ENCODE assay signal across 1 cellular context in the genomic region with DNA sequence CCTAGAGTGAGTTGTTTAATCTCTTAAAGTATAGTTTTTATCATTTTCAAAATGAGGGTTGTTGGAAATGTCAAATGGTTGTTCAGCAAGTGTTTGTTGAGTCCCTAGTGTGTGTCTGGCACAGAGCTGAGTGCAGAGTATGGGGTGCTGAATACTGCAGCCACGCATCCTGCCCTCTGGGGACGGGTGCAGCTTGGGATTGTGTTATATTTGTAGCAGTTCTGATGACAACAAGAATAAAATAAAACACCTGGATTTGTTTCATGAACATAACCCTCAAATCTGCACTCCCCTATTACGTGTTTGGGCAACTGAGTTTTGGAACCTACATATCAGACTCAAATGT.
TF ChIP-seq lines count a peak whose summit lies in the region.

No MANE protein-coding gene starts in this region.

TF ChIP-seq in IMR-90, 13 proteins besides CTCF, POLR2A, EP300 and RAD21 (continued from another document):
- no peak for TF ChIP-seq BHLHE40 (IDR thresholded peaks at IDR 0.05; ENCODE audit: low read depth, low read length)
- TF ChIP-seq MAFK (IDR thresholded peaks at IDR 0.05; ENCODE audit: low read depth, low read length) = no peak
- TF ChIP-seq, protein P1, sequence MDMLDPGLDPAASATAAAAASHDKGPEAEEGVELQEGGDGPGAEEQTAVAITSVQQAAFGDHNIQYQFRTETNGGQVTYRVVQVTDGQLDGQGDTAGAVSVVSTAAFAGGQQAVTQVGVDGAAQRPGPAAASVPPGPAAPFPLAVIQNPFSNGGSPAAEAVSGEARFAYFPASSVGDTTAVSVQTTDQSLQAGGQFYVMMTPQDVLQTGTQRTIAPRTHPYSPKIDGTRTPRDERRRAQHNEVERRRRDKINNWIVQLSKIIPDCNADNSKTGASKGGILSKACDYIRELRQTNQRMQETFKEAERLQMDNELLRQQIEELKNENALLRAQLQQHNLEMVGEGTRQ (IDR thresholded peaks at IDR 0.05; ENCODE audit: low read depth, low read length) = no peak
- no peak for TF ChIP-seq CEBPB (IDR thresholded peaks at IDR 0.05; ENCODE audit: low read depth, low read length)
- TF ChIP-seq RCOR1 (IDR thresholded peaks at IDR 0.05; ENCODE audit: insufficient replicate concordance, low read length) = no peak
- no peak for TF ChIP-seq FOS (IDR thresholded peaks at IDR 0.05; ENCODE audit: low read depth, low read length)
- TF ChIP-seq, protein P2, sequence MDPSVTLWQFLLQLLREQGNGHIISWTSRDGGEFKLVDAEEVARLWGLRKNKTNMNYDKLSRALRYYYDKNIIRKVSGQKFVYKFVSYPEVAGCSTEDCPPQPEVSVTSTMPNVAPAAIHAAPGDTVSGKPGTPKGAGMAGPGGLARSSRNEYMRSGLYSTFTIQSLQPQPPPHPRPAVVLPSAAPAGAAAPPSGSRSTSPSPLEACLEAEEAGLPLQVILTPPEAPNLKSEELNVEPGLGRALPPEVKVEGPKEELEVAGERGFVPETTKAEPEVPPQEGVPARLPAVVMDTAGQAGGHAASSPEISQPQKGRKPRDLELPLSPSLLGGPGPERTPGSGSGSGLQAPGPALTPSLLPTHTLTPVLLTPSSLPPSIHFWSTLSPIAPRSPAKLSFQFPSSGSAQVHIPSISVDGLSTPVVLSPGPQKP (IDR thresholded peaks at IDR 0.05; ENCODE audit: borderline replicate concordance, low read depth, low read length) = no peak
- no peak for TF ChIP-seq RFX5 (IDR thresholded peaks at IDR 0.05; ENCODE audit: low read depth, low read length)
- TF ChIP-seq MAZ (IDR thresholded peaks at IDR 0.05; ENCODE audit: borderline replicate concordance, low read depth, low read length) = no peak
- no peak for TF ChIP-seq MXI1 (IDR thresholded peaks at IDR 0.05; ENCODE audit: borderline replicate concordance, low read depth, low read length)
